ENCODE assay signal across 2 cellular contexts in genomic region chr5:173941102-173941501, GRCh38.
TF ChIP-seq lines count a peak whose summit lies in the region.

No MANE protein-coding gene starts in this region.

TF ChIP-seq in HepG2, 621 proteins besides CTCF, POLR2A, EP300 and RAD21:
- TF ChIP-seq FOXA3 (CRISPR knock-in tag; IDR thresholded peaks at IDR 0.05) (0 out of 2 replicates have a peak, but pooled peaks have one; percentile 17), ELF4 (CRISPR knock-in tag; IDR thresholded peaks at IDR 0.05; ENCODE audit: borderline replicate concordance) (no peak), TCF7L2 (IDR thresholded peaks at IDR 0.05; ENCODE audit: low read depth, low read length) (no peak), ZNF446 (CRISPR knock-in tag; IDR thresholded peaks at IDR 0.05) (no peak)

TF ChIP-seq in H1, 55 proteins besides CTCF, POLR2A, EP300 and RAD21:
- TF ChIP-seq EGR1 (IDR thresholded peaks at IDR 0.05; ENCODE audit: borderline replicate concordance, low read depth, low read length) (no peak), SP4 (IDR thresholded peaks at IDR 0.05; ENCODE audit: low read length) (no peak), JUN (IDR thresholded peaks at IDR 0.05; ENCODE audit: low read depth, low read length) (no peak), CREB1 (IDR thresholded peaks at IDR 0.05) (no peak), RFX5 (IDR thresholded peaks at IDR 0.05; ENCODE audit: borderline replicate concordance, low read depth, low read length) (no peak), BRCA1 (IDR thresholded peaks at IDR 0.05; ENCODE audit: low read depth, low read length) (no peak), SRF (IDR thresholded peaks at IDR 0.05; ENCODE audit: low read depth, low read length) (no peak), ATF3 (IDR thresholded peaks at IDR 0.05; ENCODE audit: insufficient read depth, low read depth, low read length) (no peak), MAFK (IDR thresholded peaks at IDR 0.05; ENCODE audit: low read depth, low read length) (no peak), POLR2AphosphoS5 (IDR thresholded peaks at IDR 0.05; ENCODE audit: low read depth, low read length) (no peak), RXRA (IDR thresholded peaks at IDR 0.05; ENCODE audit: insufficient read depth, low read depth, low read length) (no peak), GABPA (IDR thresholded peaks at IDR 0.05; ENCODE audit: borderline replicate concordance, insufficient read depth, low read length) (no peak), TBP (IDR thresholded peaks at IDR 0.05; ENCODE audit: low read depth, low read length) (no peak), USF2 (IDR thresholded peaks at IDR 0.05; ENCODE audit: low read length) (no peak), NRF1 (IDR thresholded peaks at IDR 0.05; ENCODE audit: low read depth, low read length) (no peak), EZH2 (IDR thresholded peaks at IDR 0.05; ENCODE audit: low read depth, low read length, severe bottlenecking) (no peak), MAX (IDR thresholded peaks at IDR 0.05) (no peak), HDAC6 (IDR thresholded peaks at IDR 0.05; ENCODE audit: low read depth, low read length) (no peak), KDM1A (IDR thresholded peaks at IDR 0.05; ENCODE audit: borderline replicate concordance, low read length) (no peak), SIRT6 (IDR thresholded peaks at IDR 0.05; ENCODE audit: low read length) (no peak)
